Comparison of ENCODE assay signal across 16 cellular contexts in the genomic region with DNA sequence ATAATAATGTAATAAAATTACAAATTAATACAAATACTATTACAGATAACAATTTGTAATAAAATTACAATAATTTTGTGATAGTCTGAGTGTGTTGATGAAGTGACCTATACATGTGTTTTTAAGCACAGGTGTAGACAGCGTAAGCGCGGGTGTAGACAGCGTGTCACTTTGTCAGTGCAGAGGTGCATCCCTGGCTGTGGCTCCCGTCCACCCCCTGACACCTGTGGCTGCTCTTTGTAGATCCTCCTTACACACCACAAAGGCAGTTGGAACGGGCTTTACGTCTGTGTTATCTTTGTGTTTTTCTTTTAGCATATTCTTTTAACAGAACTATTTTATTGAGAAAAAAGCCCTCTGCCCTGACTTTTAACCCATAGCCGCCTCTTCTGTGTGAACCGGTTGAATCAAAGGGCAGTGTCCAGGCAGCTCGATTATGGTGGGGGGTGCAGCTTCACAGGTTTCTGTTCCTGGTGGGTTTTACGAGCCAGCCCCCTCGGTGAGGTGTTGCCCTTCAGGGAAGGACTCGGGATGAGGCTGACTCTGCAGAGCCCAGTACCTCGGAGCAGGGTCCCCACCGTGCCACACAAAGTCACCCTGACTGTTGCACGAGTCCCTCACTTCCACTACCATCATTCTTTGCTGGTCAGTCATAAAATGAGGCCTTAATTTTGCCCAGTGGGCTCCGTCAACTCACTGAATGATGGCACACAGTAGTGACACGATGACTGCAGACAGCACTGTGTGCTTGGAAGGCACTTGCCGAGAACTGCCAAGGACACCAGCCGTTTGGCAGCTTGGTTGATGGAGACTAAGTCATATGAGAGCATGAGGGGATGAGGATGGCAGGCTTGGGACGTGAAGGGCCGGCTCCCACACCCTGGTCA.
"Had no signal": no experiment of that assay in that cellular context is flagged by ENCODE, and none has a peak within 500 bp of the region (broad histone marks: within the 10 kb centered on the region; RNA-seq: fewer than 3 reads in every experiment).

No MANE protein-coding gene starts in this region.

- H3K4me3 ChIP-seq: ascending aorta, breast epithelium, dorsolateral prefrontal cortex, SK-N-MC had no signal

- ATAC-seq: stimulated activated naive B cell treated with anti-CD40 and anti-IgM and Interleukin-4, amounts not matched to agents 10 μg/mL and 1 μg/mL and 100 μg/mL, for 72 hours had no signal

- H3K9me3 ChIP-seq: ascending aorta, breast epithelium had no signal

- H3K36me3 ChIP-seq: ascending aorta, breast epithelium had no signal

- FAIRE-seq: endometrium had no signal

- DNase-seq: activated CD4-positive, alpha-beta T cell treated with anti-CD3 and anti-CD28 coated beads, Interleukin-2, amount 10 ng/mL, durations not matched to agents 24 days and 14 days; activated CD4-positive, CD25-positive, alpha-beta regulatory T cell; activated CD8-positive, alpha-beta memory T cell treated with anti-CD3 and anti-CD28 coated beads for 24 hours; activated gamma-delta T cell treated with Interleukin-2 at 50 U/mL for 16 hours; activated naive CD8-positive, alpha-beta T cell treated with anti-CD3 and anti-CD28 coated beads, Interleukin-2, amount 10 ng/mL, durations not matched to agents 7 days and 5 days; kidney glomerular epithelial cell; nephron progenitor cell; stimulated activated CD4-positive, alpha-beta T cell treated with anti-CD3 and anti-CD28 coated beads, Interleukin-15, amount 100 ng/mL, for 24 hours; stimulated activated CD4-positive, alpha-beta T cell treated with anti-CD3 and anti-CD28 coated beads, Interleukin-4, amount 100 ng/mL, for 1 hour; stimulated activated naive B cell treated with anti-CD40 and anti-IgM and Interleukin-4, amounts not matched to agents 10 μg/mL and 1 μg/mL and 100 μg/mL, for 72 hours; trophoblast cell had no signal

- H3K27ac ChIP-seq: ascending aorta, breast epithelium, SK-N-MC had no signal

- H3K27me3 ChIP-seq: ascending aorta had no signal
